In genomic region chr7:51658684-51659083, GRCh38 we compare ENCODE assay signal across 19 cellular contexts.
DNase-seq lines count a peak whose midpoint lies in the region; ATAC-seq and TF ChIP-seq lines count a peak whose summit lies in the region.
"Had no signal": no experiment of that assay in that cellular context is flagged by ENCODE, and none has a peak within 500 bp of the region (broad histone marks: within the 10 kb centered on the region; RNA-seq: fewer than 3 reads in every experiment).

No MANE protein-coding gene starts in this region.

- TF ChIP-seq CTCF in esophagus muscularis mucosa (IDR thresholded peaks at IDR 0.05) = no peak

- H3K27me3 ChIP-seq in esophagus muscularis mucosa = no peaks in the 10 kb centered on the region
- no peaks in the 10 kb centered on the region for H3K27me3 ChIP-seq in naive thymus-derived CD4-positive, alpha-beta T cell (ENCODE audit: control insufficient read depth in 2 of 2, insufficient read depth in 2 of 2, low read length in 2 of 2)
- H3K27me3 ChIP-seq: BE2C, BLaER1 had no signal

- H3K36me3 ChIP-seq in esophagus muscularis mucosa = no peaks in the 10 kb centered on the region
- H3K36me3 ChIP-seq in naive thymus-derived CD4-positive, alpha-beta T cell (ENCODE audit: control insufficient read depth in 2 of 3, insufficient read depth in 3 of 3, low read length in 3 of 3) = no peaks in the 10 kb centered on the region
- H3K36me3 ChIP-seq: BE2C, BLaER1 had no signal

- POLR2A ChIA-PET in naive thymus-derived CD4-positive, alpha-beta T cell (lab: Charles Lee) = no interaction called here

- no peaks in the 10 kb centered on the region for H3K36me3 Mint-ChIP-seq in naive thymus-derived CD4-positive, alpha-beta T cell
- H3K36me3 Mint-ChIP-seq: CD14-positive monocyte; CD4-positive, alpha-beta memory T cell; CD4-positive, CD25-positive, alpha-beta regulatory T cell; CD8-positive, alpha-beta memory T cell had no signal

- H3K9me3 Mint-ChIP-seq in naive thymus-derived CD4-positive, alpha-beta T cell = peaks cover 0 to 7% (median 2%) of the 10 kb centered on the region in 11 donors

- no peak overlapping the region for H3K4me3 ChIP-seq in esophagus muscularis mucosa
- H3K4me3 ChIP-seq in naive thymus-derived CD4-positive, alpha-beta T cell (ENCODE audit: low read length) = no peak overlapping the region
- H3K4me3 ChIP-seq: BLaER1 had no signal

- H3K27ac Mint-ChIP-seq in naive thymus-derived CD4-positive, alpha-beta T cell = no peak overlapping the region
- H3K27ac Mint-ChIP-seq: CD14-positive monocyte; CD4-positive, alpha-beta memory T cell; CD4-positive, CD25-positive, alpha-beta regulatory T cell; CD8-positive, alpha-beta memory T cell had no signal

- intact Hi-C loops in esophagus muscularis mucosa (cut with DNase I) = no loop called here
- intact Hi-C loops in naive thymus-derived CD4-positive, alpha-beta T cell (cut with micrococcal nuclease) = no loop called here

- ATAC-seq in naive thymus-derived CD4-positive, alpha-beta T cell = peak; percentile 10
- no peak for ATAC-seq in GM21381 (IDR thresholded peaks at IDR 0.05; ENCODE audit: unreplicated experiment)
- ATAC-seq in HG02798 (IDR thresholded peaks at IDR 0.05; ENCODE audit: poor library complexity, unreplicated experiment) = no peak

- no peak overlapping the region for H3K4me3 Mint-ChIP-seq in naive thymus-derived CD4-positive, alpha-beta T cell
- H3K4me3 Mint-ChIP-seq: CD14-positive monocyte; CD4-positive, alpha-beta memory T cell; CD4-positive, CD25-positive, alpha-beta regulatory T cell; CD8-positive, alpha-beta memory T cell had no signal

- H3K9me3 ChIP-seq in esophagus muscularis mucosa = no peaks in the 10 kb centered on the region
- H3K9me3 ChIP-seq in naive thymus-derived CD4-positive, alpha-beta T cell (ENCODE audit: control insufficient read depth in 2 of 3, low read length in 3 of 3) = no peaks in the 10 kb centered on the region
- H3K9me3 ChIP-seq: BE2C, BLaER1 had no signal

- no peaks in the 10 kb centered on the region for H3K4me1 ChIP-seq in esophagus muscularis mucosa
- no peaks in the 10 kb centered on the region for H3K4me1 ChIP-seq in naive thymus-derived CD4-positive, alpha-beta T cell (ENCODE audit: control insufficient read depth in 2 of 2, insufficient read depth in 2 of 2, low read length in 2 of 2)
- H3K4me1 ChIP-seq: BE2C, BLaER1 had no signal

- no peaks in the 10 kb centered on the region for H3K4me1 Mint-ChIP-seq in naive thymus-derived CD4-positive, alpha-beta T cell
- H3K4me1 Mint-ChIP-seq: CD14-positive monocyte; CD4-positive, alpha-beta memory T cell; CD4-positive, CD25-positive, alpha-beta regulatory T cell; CD8-positive, alpha-beta memory T cell had no signal

- no peak overlapping the region for H3K27ac ChIP-seq in esophagus muscularis mucosa (replicated peaks in 1 of 4)
- H3K27ac ChIP-seq in naive thymus-derived CD4-positive, alpha-beta T cell (ENCODE audit: low read depth, low read length) = no peak overlapping the region
- H3K27ac ChIP-seq: BLaER1 had no signal

- no peak for TF ChIP-seq POLR2A in esophagus muscularis mucosa (IDR thresholded peaks at IDR 0.05; ENCODE audit: low read depth)

- H3K27me3 Mint-ChIP-seq in naive thymus-derived CD4-positive, alpha-beta T cell = peaks cover 0 to 5% (median 0%) of the 10 kb centered on the region in 5 donors
- H3K27me3 Mint-ChIP-seq: CD4-positive, alpha-beta memory T cell; CD4-positive, CD25-positive, alpha-beta regulatory T cell; CD8-positive, alpha-beta memory T cell had no signal

- WGBS in esophagus muscularis mucosa = 95% methylated on average over 6 of the region's 6 CpGs

- CTCF ChIA-PET in naive thymus-derived CD4-positive, alpha-beta T cell (lab: Charles Lee) = no interaction called here

- TF ChIP-seq EP300 in esophagus muscularis mucosa (IDR thresholded peaks at IDR 0.05) = no peak

- DNase-seq in esophagus muscularis mucosa (ENCODE audit: extremely low spot score) (peak; percentile 79), NCI-H2029 treated with DMSO at 0.1 percent for 48 hours (lab: John Stamatoyannopoulos, UW) (no peak)
- no peak for DNase-seq in naive thymus-derived CD4-positive, alpha-beta T cell
- DNase-seq: 8988T; ACHN; BE2C; C1 segment of cervical spinal cord; CD4-positive, alpha-beta memory T cell; CD4-positive, CD25-positive, alpha-beta regulatory T cell; CD8-positive, alpha-beta memory T cell; COR-L47; DMS 273 treated with DMSO at 0.1 percent for 48 hours; DMS153; DMS79 treated with DMSO at 0.1 percent for 48 hours; GF-D8 had no signal
